17 cellular contexts compared by ENCODE assay signal in the genomic region with DNA sequence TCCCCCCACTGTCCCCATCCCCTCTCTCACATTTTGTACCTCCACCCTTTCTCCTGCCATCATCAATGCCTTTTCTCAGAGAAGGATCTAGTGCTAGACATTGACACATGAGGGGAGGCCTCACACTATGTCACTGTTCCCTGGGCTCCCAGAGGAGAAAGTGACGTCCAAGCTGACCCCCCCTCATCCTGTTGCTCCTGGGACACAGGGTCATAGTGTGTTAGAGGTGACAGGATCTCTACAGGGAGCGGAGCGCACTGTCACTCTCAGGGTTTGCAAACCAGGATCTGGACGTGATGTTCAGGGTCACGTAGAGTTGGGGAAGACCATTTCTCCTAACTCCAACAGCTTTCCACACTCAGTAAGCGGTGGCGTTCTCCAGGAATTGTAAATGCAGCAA. TPM values are rescaled to one million over a fixed set of nuclear protein-coding genes. Genes with fewer than 3 reads are reported as not detected.
DNase-seq lines count a peak whose midpoint lies in the region; ATAC-seq and TF ChIP-seq lines count a peak whose summit lies in the region.
"Had no signal": no experiment of that assay in that cellular context is flagged by ENCODE, and none has a peak within 500 bp of the region (broad histone marks: within the 10 kb centered on the region; RNA-seq: fewer than 3 reads in every experiment).

No MANE protein-coding gene starts in this region.

- H4K20me1 ChIP-seq in BLaER1: no peaks in the 10 kb centered on the region; the same call in 1 of the 2 replicates

- peak overlapping the region; percentile 46 for H3K4me2 ChIP-seq in BLaER1

- ATAC-seq in sciatic nerve: no peak
- ATAC-seq in HG02885 (IDR thresholded peaks at IDR 0.05; ENCODE audit: poor library complexity, unreplicated experiment): no peak

- DNase-seq in chondrocyte (ENCODE audit: low spot score) (peak; percentile 26), sciatic nerve (ENCODE audit: low spot score) (peak; percentile 39), MCF 10A (ENCODE audit: unreplicated experiment) (no peak), AML-193 (lab: John Stamatoyannopoulos, UW) (no peak)
- DNase-seq: CD4-positive, alpha-beta memory T cell; DND-41; GF-D8; KBM-7; NCI-H187 treated with DMSO at 0.1 percent for 48 hours; OCI-M1 had no signal

- no TSS peak for BruUV-seq in MCF 10A (replicated peaks; lab: Mats Ljungman, UMichigan)

- CTCF ChIA-PET in MCF 10A (lab: Yijun Ruan, JAX): interaction anchor here (1.1 to 1.2 kb wide), 2 partner anchors 17 to 168 kb away, joined by 3 to 5 read pairs; no protein-coding TSS in a partner anchor

- no peaks in the 10 kb centered on the region for H3K9me3 Mint-ChIP-seq in chondrocyte (ENCODE audit: low read depth)
- H3K9me3 Mint-ChIP-seq in MCF 10A (ENCODE audit: unreplicated experiment): no peaks in the 10 kb centered on the region
- H3K9me3 Mint-ChIP-seq: CD4-positive, alpha-beta memory T cell; GM23338 had no signal

- H3K9ac ChIP-seq in BLaER1: no peak overlapping the region

- H3K27ac Mint-ChIP-seq in chondrocyte (ENCODE audit: unreplicated experiment): no peak overlapping the region
- H3K27ac Mint-ChIP-seq in MCF 10A (ENCODE audit: low read depth, unreplicated experiment): no peak overlapping the region
- H3K27ac Mint-ChIP-seq: CD4-positive, alpha-beta memory T cell; GM23338 had no signal

- POLR2A ChIA-PET in MCF 10A (lab: Yijun Ruan, JAX): interaction anchor here (0.9 kb wide), 1 partner anchor 17 kb away, joined by 3 read pairs; no protein-coding TSS in a partner anchor

- H3K4me1 ChIP-seq in BLaER1: peaks cover 42% of the 10 kb centered on the region

- H3K9me3 ChIP-seq in BLaER1: no peaks in the 10 kb centered on the region
- H3K9me3 ChIP-seq in KOPT-K1 (ENCODE audit: insufficient read depth, low read length, poor library complexity, severe bottlenecking): no peaks in the 10 kb centered on the region
- H3K9me3 ChIP-seq: SJSA1 had no signal

- H3K27me3 Mint-ChIP-seq in chondrocyte (ENCODE audit: low read depth) (peaks cover 22% of the 10 kb centered on the region), MCF 10A (ENCODE audit: insufficient read depth, unreplicated experiment) (peaks cover 11% of the 10 kb centered on the region)

- TF ChIP-seq CTCF in chondrocyte (IDR thresholded peaks at IDR 0.05) (no peak), MCF 10A (IDR thresholded peaks at IDR 0.05; ENCODE audit: unreplicated experiment) (no peak)

- peaks cover 56% of the 10 kb centered on the region for H3K27me3 ChIP-seq in BLaER1

- H3K36me3 ChIP-seq in BLaER1: no peaks in the 10 kb centered on the region
- H3K36me3 ChIP-seq in KOPT-K1 (ENCODE audit: insufficient read depth, low read length): no peaks in the 10 kb centered on the region
- H3K36me3 ChIP-seq: SJSA1 had no signal

- H3K36me3 Mint-ChIP-seq in chondrocyte (ENCODE audit: low read depth): no peaks in the 10 kb centered on the region
- no peaks in the 10 kb centered on the region for H3K36me3 Mint-ChIP-seq in MCF 10A (ENCODE audit: insufficient read depth, unreplicated experiment)
- H3K36me3 Mint-ChIP-seq: CD4-positive, alpha-beta memory T cell had no signal

- H3K27ac ChIP-seq in BLaER1: no peak overlapping the region
- H3K27ac ChIP-seq in KOPT-K1 (ENCODE audit: low read depth, low read length, poor library complexity, severe bottlenecking): peak overlapping the region; percentile 23
- H3K27ac ChIP-seq: HL-60, RWPE1, SJSA1 had no signal

- peaks cover 24% of the 10 kb centered on the region for H3K4me1 Mint-ChIP-seq in chondrocyte (ENCODE audit: low read depth)
- H3K4me1 Mint-ChIP-seq in MCF 10A (ENCODE audit: insufficient read depth, unreplicated experiment): peaks cover 10% of the 10 kb centered on the region

- intact Hi-C loops in sciatic nerve (cut with DNase I) (no loop called here), MCF 10A (cut with micrococcal nuclease) (no loop called here)

- no peak overlapping the region for H3K4me3 Mint-ChIP-seq in chondrocyte (ENCODE audit: unreplicated experiment)
- no peak overlapping the region for H3K4me3 Mint-ChIP-seq in MCF 10A (ENCODE audit: unreplicated experiment)
- H3K4me3 Mint-ChIP-seq: CD4-positive, alpha-beta memory T cell; GM23338 had no signal

- no peak overlapping the region for H3K4me3 ChIP-seq in BLaER1
- H3K4me3 ChIP-seq: GM23338, SJSA1 had no signal

RNA-seq across cellular contexts. Expression of a gene that starts 2.6 kb away (rescaled TPM):
- total RNA-seq in chondrocyte: not detected in 3 replicates
- total RNA-seq in sciatic nerve: 226 TPM
- total RNA-seq in MCF 10A (2022): not detected in 2 replicates
- total RNA-seq: CD4-positive, alpha-beta memory T cell had no signal

RNA-seq across cellular contexts. Expression of a gene that starts 55.8 kb away (rescaled TPM):
- total RNA-seq in chondrocyte: 14.5 to 16.2 TPM (median 15.2 TPM) in 3 replicates
- total RNA-seq in sciatic nerve: 14.0 TPM
- total RNA-seq in MCF 10A (2022): 6.1 and 7.1 TPM in 2 replicates

Comparison
In these comparisons a context has a peak if more than half of its experiments do, and no peak if none do; other contexts are left out.
1. DNase-seq: peak in chondrocyte (single experiment) and sciatic nerve (single experiment); none in MCF 10A (single experiment) and AML-193 (0 of 2).
2. RNA of a gene that starts 2.6 kb away (total RNA-seq): 226 TPM in sciatic nerve (single experiment); not detected in chondrocyte and not detected in MCF 10A; every median in the first group is over 100 times any median in the second.